Comparison of ENCODE assay signal across 18 cellular contexts in the genomic region with DNA sequence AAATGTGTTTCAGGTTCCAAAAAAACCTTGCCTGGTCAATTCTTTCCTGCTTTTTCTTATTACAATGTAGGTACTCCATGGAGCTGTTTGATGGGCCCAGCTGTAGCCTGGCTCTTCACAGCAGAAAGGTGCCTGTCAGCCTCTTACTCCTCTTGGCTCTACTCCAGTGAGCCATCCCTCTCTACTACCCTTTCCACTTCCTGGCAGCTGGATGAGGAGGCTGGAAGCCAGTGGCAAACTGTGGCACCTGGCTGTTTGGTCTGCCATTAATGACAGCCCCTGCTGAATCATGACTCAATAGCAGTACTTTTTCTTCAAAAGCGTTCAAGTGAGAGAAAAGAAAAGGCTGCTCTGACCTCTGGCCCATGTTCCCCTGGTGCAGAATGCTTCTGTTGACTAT.
DNase-seq lines count a peak whose midpoint lies in the region; ATAC-seq and TF ChIP-seq lines count a peak whose summit lies in the region.
"Had no signal": no experiment of that assay in that cellular context is flagged by ENCODE, and none has a peak within 500 bp of the region (broad histone marks: within the 10 kb centered on the region; RNA-seq: fewer than 3 reads in every experiment).

No MANE protein-coding gene starts in this region.

- CTCF ChIA-PET in Caco-2 (lab: Charles Lee) = no interaction called here

- BruUV-seq in Caco-2 (replicated peaks; lab: Mats Ljungman, UMichigan) = no TSS peak

- H3K27me3 ChIP-seq in Caco-2 (replicated peaks; ENCODE audit: control insufficient read depth, insufficient read depth, low read length) = no peaks in the 10 kb centered on the region
- H3K27me3 ChIP-seq: suprapubic skin had no signal

- peak overlapping the region; percentile 78 for H3K27ac Mint-ChIP-seq in Caco-2 (ENCODE audit: unreplicated experiment)
- H3K27ac Mint-ChIP-seq: activated CD4-positive, alpha-beta memory T cell treated with anti-CD3 and anti-CD28 coated beads, Interleukin-2, amount 10 ng/mL, durations not matched to agents 7 days and 5 days; activated naive CD8-positive, alpha-beta T cell treated with anti-CD3 and anti-CD28 coated beads for 36 hours; CD8-positive, alpha-beta memory T cell had no signal

- DNase-seq in Caco-2 (no peak), NCI-H1092 (lab: John Stamatoyannopoulos, UW) (peak; percentile 94), NCI-H345 treated with DMSO at 0.1 percent for 48 hours (lab: John Stamatoyannopoulos, UW; ENCODE audit: unreplicated experiment) (peak; percentile 97), astrocyte of the hippocampus (ENCODE audit: low read depth, low spot score) (peak; percentile 5), AG08396 (ENCODE audit: low spot score) (no peak), epidermal melanocyte (ENCODE audit: insufficient read length, low spot score) (no peak)
- DNase-seq in stimulated activated CD4-positive, alpha-beta T cell treated with anti-CD3 and anti-CD28 coated beads, Interleukin-1b, Interleukin-23, amount 100 ng/mL, for 48 hours = no peak
- DNase-seq: activated CD4-positive, alpha-beta memory T cell treated with anti-CD3 and anti-CD28 coated beads, Interleukin-2, amount 10 ng/mL, durations not matched to agents 7 days and 5 days; activated naive CD8-positive, alpha-beta T cell treated with anti-CD3 and anti-CD28 coated beads for 36 hours; activated T-cell treated with anti-CD3 and anti-CD28 coated beads, Interleukin-2, amount 50 U/mL, for 48 hours; CD8-positive, alpha-beta memory T cell; GDM1; HCEC 1CT; kidney; SW 1271 had no signal

- peaks cover 22% of the 10 kb centered on the region for H3K9me3 Mint-ChIP-seq in Caco-2 (ENCODE audit: unreplicated experiment)

- no peak overlapping the region for H3K4me3 Mint-ChIP-seq in Caco-2 (ENCODE audit: unreplicated experiment)
- H3K4me3 Mint-ChIP-seq: activated CD4-positive, alpha-beta memory T cell treated with anti-CD3 and anti-CD28 coated beads, Interleukin-2, amount 10 ng/mL, durations not matched to agents 7 days and 5 days; activated naive CD8-positive, alpha-beta T cell treated with anti-CD3 and anti-CD28 coated beads for 36 hours; CD8-positive, alpha-beta memory T cell had no signal

- no peak for TF ChIP-seq CTCF in Caco-2 (IDR thresholded peaks at IDR 0.05; ENCODE audit: insufficient read depth in 1 of 2, low read depth in 1 of 2, low read length in 1 of 2, severe bottlenecking in 1 of 2, unreplicated experiment in 1 of 2)

- peaks cover 4% of the 10 kb centered on the region for H3K36me3 Mint-ChIP-seq in Caco-2 (ENCODE audit: insufficient read depth, unreplicated experiment)
- H3K36me3 Mint-ChIP-seq: activated naive CD8-positive, alpha-beta T cell treated with anti-CD3 and anti-CD28 coated beads for 36 hours; CD8-positive, alpha-beta memory T cell had no signal

- peaks cover 8% of the 10 kb centered on the region for H3K4me1 Mint-ChIP-seq in Caco-2 (ENCODE audit: low read depth, unreplicated experiment)
- H3K4me1 Mint-ChIP-seq: activated CD4-positive, alpha-beta memory T cell treated with anti-CD3 and anti-CD28 coated beads, Interleukin-2, amount 10 ng/mL, durations not matched to agents 7 days and 5 days; activated naive CD8-positive, alpha-beta T cell treated with anti-CD3 and anti-CD28 coated beads for 36 hours; CD8-positive, alpha-beta memory T cell had no signal

- H3K4me3 ChIP-seq in Caco-2 (ENCODE audit: low read depth, low read length) = no peak overlapping the region
- H3K4me3 ChIP-seq: suprapubic skin had no signal

- H3K4me1 ChIP-seq in Caco-2 = peaks cover 39% of the 10 kb centered on the region
- H3K4me1 ChIP-seq: suprapubic skin had no signal

- H3K9me3 ChIP-seq in Caco-2 = no peaks in the 10 kb centered on the region
- H3K9me3 ChIP-seq: suprapubic skin had no signal

- no peak for ATAC-seq in HG02938 (IDR thresholded peaks at IDR 0.05; ENCODE audit: unreplicated experiment)
- ATAC-seq: sciatic nerve had no signal

- POLR2A ChIA-PET in Caco-2 (lab: Charles Lee) = no interaction called here

- no peaks in the 10 kb centered on the region for H3K36me3 ChIP-seq in Caco-2 (ENCODE audit: control insufficient read depth, insufficient read depth, low read length)
- H3K36me3 ChIP-seq: suprapubic skin had no signal

- no peaks in the 10 kb centered on the region for H3K27me3 Mint-ChIP-seq in Caco-2 (ENCODE audit: insufficient read depth, unreplicated experiment)
- H3K27me3 Mint-ChIP-seq: activated CD4-positive, alpha-beta memory T cell treated with anti-CD3 and anti-CD28 coated beads, Interleukin-2, amount 10 ng/mL, durations not matched to agents 7 days and 5 days; activated naive CD8-positive, alpha-beta T cell treated with anti-CD3 and anti-CD28 coated beads for 36 hours; CD8-positive, alpha-beta memory T cell had no signal

- intact Hi-C loops in Caco-2 (cut with micrococcal nuclease; ENCODE audit: unreplicated experiment) = no loop called here

Comparison
In these comparisons a context has a peak if more than half of its experiments do, and no peak if none do; other contexts are left out.
1. DNase-seq: peak in NCI-H1092 (single experiment), NCI-H345 treated with DMSO at 0.1 percent for 48 hours (single experiment) and astrocyte of the hippocampus (single experiment); none in Caco-2 (0 of 2), stimulated activated CD4-positive, alpha-beta T cell treated with anti-CD3 and anti-CD28 coated beads, Interleukin-1b, Interleukin-23, amount 100 ng/mL, for 48 hours (single experiment), AG08396 (single experiment) and epidermal melanocyte (single experiment).